ENCODE assay signal across 8 cellular contexts in genomic region chr1:46197551-46198025, GRCh38. TPM values are rescaled to one million over a fixed set of nuclear protein-coding genes. Genes with fewer than 3 reads are reported as not detected.
A peak's percentile ranks its signal among the peaks of the same experiment; 100 is the strongest.
DNase-seq lines count a peak whose midpoint lies in the region; ATAC-seq and TF ChIP-seq lines count a peak whose summit lies in the region.

No MANE protein-coding gene starts in this region.

- H3K9me3 ChIP-seq in thoracic aorta: no peaks in the 10 kb centered on the region

- H3K36me3 ChIP-seq in thoracic aorta: peaks cover 5% of the 10 kb centered on the region

- H3K4me3 Mint-ChIP-seq in T-helper 1 cell treated with Interleukin-12 subunit alpha and Interleukin-12 subunit beta and Interleukin-4 antibody, amounts not matched to agents 30 μg/mL and 1 μg/mL, for 36 hours: peak overlapping the region; percentile 80
- peak overlapping the region; percentile 86 for H3K4me3 Mint-ChIP-seq in activated naive CD8-positive, alpha-beta T cell treated with anti-CD3 and anti-CD28 coated beads for 36 hours
- peak overlapping the region; percentile 79 to 84 (median 82) for H3K4me3 Mint-ChIP-seq in immature natural killer cell

- DNase-seq in T-helper 1 cell (no peak), immature natural killer cell (no peak), thoracic aorta (ENCODE audit: low spot score) (no peak), GM20000 (ENCODE audit: low spot score) (no peak), HPDE6-E6E7 (ENCODE audit: extremely low spot score) (no peak), dermis blood vessel endothelial cell (no peak)
- DNase-seq in activated naive CD8-positive, alpha-beta T cell treated with anti-CD3 and anti-CD28 coated beads for 36 hours: no peak

- H3K27me3 Mint-ChIP-seq in T-helper 1 cell treated with Interleukin-12 subunit alpha and Interleukin-12 subunit beta and Interleukin-4 antibody, amounts not matched to agents 30 μg/mL and 1 μg/mL, for 36 hours (ENCODE audit: low read depth): no peaks in the 10 kb centered on the region
- no peaks in the 10 kb centered on the region for H3K27me3 Mint-ChIP-seq in activated naive CD8-positive, alpha-beta T cell treated with anti-CD3 and anti-CD28 coated beads for 36 hours
- H3K27me3 Mint-ChIP-seq in immature natural killer cell (ENCODE audit: low read depth in 3 of 3): peaks cover under 1 to 2% (median 1%) of the 10 kb centered on the region in 3 donors

- peak overlapping the region; percentile 70 for H3K27ac ChIP-seq in thoracic aorta

- H3K27me3 ChIP-seq in thoracic aorta (replicated peaks; ENCODE audit: insufficient read depth): no peaks in the 10 kb centered on the region

- H3K4me1 Mint-ChIP-seq in T-helper 1 cell treated with Interleukin-12 subunit alpha and Interleukin-12 subunit beta and Interleukin-4 antibody, amounts not matched to agents 30 μg/mL and 1 μg/mL, for 36 hours (ENCODE audit: low read depth): peaks cover 12% of the 10 kb centered on the region
- peaks cover 21% of the 10 kb centered on the region for H3K4me1 Mint-ChIP-seq in activated naive CD8-positive, alpha-beta T cell treated with anti-CD3 and anti-CD28 coated beads for 36 hours
- peaks cover 20 to 23% of the 10 kb centered on the region in 2 donors for H3K4me1 Mint-ChIP-seq in immature natural killer cell

- peaks cover 10 to 28% of the 10 kb centered on the region in 2 donors for H3K4me1 ChIP-seq in thoracic aorta (ENCODE audit: control insufficient read depth in 1 of 2, low read depth in 2 of 2)

- H3K9me3 Mint-ChIP-seq in T-helper 1 cell treated with Interleukin-12 subunit alpha and Interleukin-12 subunit beta and Interleukin-4 antibody, amounts not matched to agents 30 μg/mL and 1 μg/mL, for 36 hours: no peaks in the 10 kb centered on the region
- no peaks in the 10 kb centered on the region for H3K9me3 Mint-ChIP-seq in activated naive CD8-positive, alpha-beta T cell treated with anti-CD3 and anti-CD28 coated beads for 36 hours
- no peaks in the 10 kb centered on the region for H3K9me3 Mint-ChIP-seq in immature natural killer cell

- H3K36me3 Mint-ChIP-seq in T-helper 1 cell treated with Interleukin-12 subunit alpha and Interleukin-12 subunit beta and Interleukin-4 antibody, amounts not matched to agents 30 μg/mL and 1 μg/mL, for 36 hours (ENCODE audit: low read depth): peaks cover 16% of the 10 kb centered on the region
- peaks cover 3% of the 10 kb centered on the region for H3K36me3 Mint-ChIP-seq in activated naive CD8-positive, alpha-beta T cell treated with anti-CD3 and anti-CD28 coated beads for 36 hours
- H3K36me3 Mint-ChIP-seq in immature natural killer cell: peaks cover 3 to 16% (median 7%) of the 10 kb centered on the region in 3 donors

- peak overlapping the region; percentile 86 for H3K4me3 ChIP-seq in thoracic aorta

- peak overlapping the region; percentile 67 for H3K27ac Mint-ChIP-seq in T-helper 1 cell treated with Interleukin-12 subunit alpha and Interleukin-12 subunit beta and Interleukin-4 antibody, amounts not matched to agents 30 μg/mL and 1 μg/mL, for 36 hours
- peak overlapping the region; percentile 77 for H3K27ac Mint-ChIP-seq in activated naive CD8-positive, alpha-beta T cell treated with anti-CD3 and anti-CD28 coated beads for 36 hours
- peak overlapping the region; percentile 26 to 90 (median 60) for H3K27ac Mint-ChIP-seq in immature natural killer cell

- ATAC-seq in thoracic aorta (ENCODE audit: insufficient number of reproducible peaks, low FRiP score, low read depth): no peak

- no peak for TF ChIP-seq CTCF in thoracic aorta (IDR thresholded peaks at IDR 0.05)
- TF ChIP-seq CTCF in GM20000 (IDR thresholded peaks at IDR 0.05; ENCODE audit: extremely low read depth, missing control alignments): no peak

RNA-seq across cellular contexts. Expression of gene POMGNT1, which starts 0.6 kb away (rescaled TPM):
- 10 to 100 TPM; 34.3 to 38.8 TPM for total RNA-seq in activated naive CD8-positive, alpha-beta T cell treated with anti-CD3 and anti-CD28 coated beads for 36 hours
- 10 to 100 TPM; 33.7 to 36.3 (median 35.7) TPM for polyA plus RNA-seq in immature natural killer cell
- 10 to 100 TPM; 53.8 to 66.9 TPM for total RNA-seq in thoracic aorta
- 42.4 and 52.3 TPM in 2 replicates for total RNA-seq in dermis blood vessel endothelial cell

RNA-seq across cellular contexts. Expression of gene LURAP1, which starts 5.5 kb away (rescaled TPM):
- not detected for total RNA-seq in activated naive CD8-positive, alpha-beta T cell treated with anti-CD3 and anti-CD28 coated beads for 36 hours
- under 1 TPM in 1 of 3 donors, not detected in 2; 0.10 TPM for polyA plus RNA-seq in immature natural killer cell
- total RNA-seq in thoracic aorta: 10 to 100 TPM; 22.9 to 27.5 TPM
- 1.8 and 2.2 TPM in 2 replicates for total RNA-seq in dermis blood vessel endothelial cell

RNA-seq across cellular contexts. Expression of gene P3R3URF, which starts 21.3 kb away (rescaled TPM):
- total RNA-seq in activated naive CD8-positive, alpha-beta T cell treated with anti-CD3 and anti-CD28 coated beads for 36 hours: not detected
- polyA plus RNA-seq in immature natural killer cell: not detected
- not detected for total RNA-seq in thoracic aorta
- not detected in 2 replicates for total RNA-seq in dermis blood vessel endothelial cell

RNA-seq across cellular contexts. Expression of gene TSPAN1, which starts 22.7 kb away (rescaled TPM):
- total RNA-seq in activated naive CD8-positive, alpha-beta T cell treated with anti-CD3 and anti-CD28 coated beads for 36 hours: under 1 TPM in 1 of 2 experiments, not detected in 1; 0.28 TPM
- not detected for polyA plus RNA-seq in immature natural killer cell
- 1 to 10 TPM; 3.1 to 7.0 TPM for total RNA-seq in thoracic aorta
- 0.28 and 0.68 TPM in 2 replicates for total RNA-seq in dermis blood vessel endothelial cell

RNA-seq across cellular contexts. Expression of gene RAD54L, which starts 50.0 kb away (rescaled TPM):
- 10 to 100 TPM; 61.8 to 66.3 TPM for total RNA-seq in activated naive CD8-positive, alpha-beta T cell treated with anti-CD3 and anti-CD28 coated beads for 36 hours
- under 1 TPM in 2 of 3 donors, not detected in 1; 0.51 to 0.90 TPM for polyA plus RNA-seq in immature natural killer cell
- total RNA-seq in thoracic aorta (1 to 10 TPM in 1 of 2 donors, under 1 TPM in 1; 0.68 to 4.1 TPM), dermis blood vessel endothelial cell (2.0 and 11.2 TPM in 2 replicates)
